Comparison of ENCODE assay signal across 9 cellular contexts in the genomic region with DNA sequence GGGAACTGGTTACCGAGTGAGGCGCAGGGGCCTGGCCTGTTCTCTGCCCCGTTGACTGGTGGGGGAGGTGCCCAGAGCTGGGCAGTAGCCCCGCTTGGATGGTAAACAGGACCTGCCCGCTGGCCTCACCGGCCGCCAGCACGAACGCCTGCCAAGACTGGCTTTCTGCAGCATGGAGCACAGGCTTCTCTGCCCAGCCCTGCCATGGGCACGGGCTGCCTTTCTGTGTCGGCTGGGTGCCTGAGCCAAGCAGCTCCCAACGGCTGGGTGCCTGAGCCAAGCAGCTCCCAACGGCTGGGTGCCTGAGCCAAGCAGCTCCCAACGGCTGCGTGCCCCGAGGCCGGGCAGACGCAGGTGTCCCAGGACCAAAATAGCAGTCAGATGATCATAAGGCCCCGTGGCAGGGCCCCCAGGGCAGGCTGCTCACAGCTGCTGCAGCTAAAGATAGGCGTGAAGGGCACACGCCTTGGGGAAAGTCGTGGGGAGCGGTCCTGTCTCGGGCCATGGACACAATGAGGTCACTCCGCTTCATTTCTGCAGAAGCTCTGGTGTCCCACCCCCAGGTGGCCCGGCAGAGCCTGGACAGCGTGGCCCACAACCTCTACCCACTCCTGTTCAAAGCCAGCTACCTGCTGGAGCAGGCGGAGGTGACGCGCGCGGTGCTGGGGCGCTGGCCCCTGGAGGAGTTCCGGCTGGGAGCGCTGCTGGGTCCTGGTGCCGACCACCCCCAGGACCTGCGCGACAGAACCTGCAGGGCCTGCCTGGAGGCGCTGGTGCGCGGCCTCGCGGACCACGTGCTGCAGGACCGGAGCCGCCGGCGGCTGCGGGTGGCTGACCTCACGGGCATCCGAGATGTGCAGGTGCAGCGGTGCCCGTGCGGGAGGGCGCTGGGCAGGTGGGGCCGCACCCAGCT. TPM values are rescaled to one million over a fixed set of nuclear protein-coding genes. Genes with fewer than 3 reads are reported as not detected.
A peak's percentile ranks its signal among the peaks of the same experiment; 100 is the strongest.
DNase-seq lines count a peak whose midpoint lies in the region; ATAC-seq and TF ChIP-seq lines count a peak whose summit lies in the region.
"Had no signal": no experiment of that assay in that cellular context is flagged by ENCODE, and none has a peak within 500 bp of the region (broad histone marks: within the 10 kb centered on the region; RNA-seq: fewer than 3 reads in every experiment).

TSS of gene LRRC14B (plus strand) at position 460 of the 913 bp plus-strand sequence. CDS start at position 504, 44 bp downstream.

- no peak within 1 kb of the TSS for H3K4me3 ChIP-seq in SJCRH30

- ATAC-seq in GM21529 (IDR thresholded peaks at IDR 0.05; ENCODE audit: unreplicated experiment) = peak; percentile 41
- no peak for ATAC-seq in WTC11
- ATAC-seq in HG03520 (IDR thresholded peaks at IDR 0.05; ENCODE audit: unreplicated experiment) = no peak

- H3K4me1 ChIP-seq in SJCRH30 = peaks cover 20% of the 10 kb centered on the region

- H3K27ac Mint-ChIP-seq in Calu3 (ENCODE audit: unreplicated experiment) (no peak within 1 kb of the TSS), WTC11 (no peak within 1 kb of the TSS)
- no peak within 1 kb of the TSS for H3K27ac Mint-ChIP-seq in activated T-helper 1 cell treated with anti-CD3 and anti-CD28 coated beads, Interleukin-12 subunit alpha, Interleukin-12 subunit beta, Interleukin-2, Interleukin-4 antibody, amounts not matched to agents 30 ng/mL and 10 ng/mL and 1 ng/mL, durations not matched to agents 14 hours and 24 hours and 36 hours

- H3K4me3 Mint-ChIP-seq in Calu3 (ENCODE audit: low read depth, unreplicated experiment) (peak within 1 kb of the TSS; percentile 18), WTC11 (no peak within 1 kb of the TSS)
- H3K4me3 Mint-ChIP-seq in activated T-helper 1 cell treated with anti-CD3 and anti-CD28 coated beads, Interleukin-12 subunit alpha, Interleukin-12 subunit beta, Interleukin-2, Interleukin-4 antibody, amounts not matched to agents 30 ng/mL and 10 ng/mL and 1 ng/mL, durations not matched to agents 14 hours and 24 hours and 36 hours = no peak within 1 kb of the TSS
- H3K4me3 Mint-ChIP-seq: activated T-cell treated with anti-CD3 and anti-CD28 coated beads, Interleukin-2, amount 50 U/mL, for 4 hours had no signal

- intact Hi-C loops in Calu3 (cut with micrococcal nuclease; ENCODE audit: unreplicated experiment) = no loop called here
- intact Hi-C loops in activated T-helper 1 cell treated with anti-CD3 and anti-CD28 coated beads, Interleukin-12 subunit alpha, Interleukin-12 subunit beta, Interleukin-2, Interleukin-4 antibody, amounts not matched to agents 30 ng/mL and 10 ng/mL and 1 ng/mL, durations not matched to agents 14 hours and 24 hours and 36 hours (cut with micrococcal nuclease) = no loop called here

- no peaks in the 10 kb centered on the region for H3K9me3 ChIP-seq in SJCRH30 (replicated peaks)

- no TSS peak for BruUV-seq in Calu3 (replicated peaks; lab: Mats Ljungman, UMichigan)

- H3K36me3 Mint-ChIP-seq in Calu3 (ENCODE audit: insufficient read depth, unreplicated experiment) = no peaks in the 10 kb centered on the region
- H3K36me3 Mint-ChIP-seq in WTC11 = no peaks in the 10 kb centered on the region
- no peaks in the 10 kb centered on the region for H3K36me3 Mint-ChIP-seq in activated T-helper 1 cell treated with anti-CD3 and anti-CD28 coated beads, Interleukin-12 subunit alpha, Interleukin-12 subunit beta, Interleukin-2, Interleukin-4 antibody, amounts not matched to agents 30 ng/mL and 10 ng/mL and 1 ng/mL, durations not matched to agents 14 hours and 24 hours and 36 hours (ENCODE audit: low read depth)

- CTCF ChIA-PET in Calu3 (lab: Charles Lee) = no interaction called here
- CTCF ChIA-PET in WTC11 (lab: Charles Lee) = interaction anchor here (0.8 to 1.2 kb wide), 3 partner anchors 9 to 137 kb away, joined by 3 read pairs; no protein-coding TSS in a partner anchor

- DNase-seq in Calu3 (peak; percentile 21), SJCRH30 (peak; percentile 60 to 69), midbrain (lab: John Stamatoyannopoulos, UW) (peak; percentile 56), WTC11 (ENCODE audit: low spot score) (no peak), CD1c-positive myeloid dendritic cell (ENCODE audit: extremely low spot score) (no peak)
- DNase-seq in activated T-helper 1 cell treated with anti-CD3 and anti-CD28 coated beads, Interleukin-12 subunit alpha, Interleukin-12 subunit beta, Interleukin-2, Interleukin-4 antibody, amounts not matched to agents 30 ng/mL and 10 ng/mL and 1 ng/mL, durations not matched to agents 14 hours and 24 hours and 36 hours (ENCODE audit: low spot score) = no peak
- DNase-seq: activated T-cell treated with anti-CD3 and anti-CD28 coated beads, Interleukin-2, amount 50 U/mL, for 4 hours had no signal

- no peak within 1 kb of the TSS for H3K27ac ChIP-seq in SJCRH30

- H3K9me3 Mint-ChIP-seq in Calu3 (ENCODE audit: low read depth, unreplicated experiment) (no peaks in the 10 kb centered on the region), WTC11 (no peaks in the 10 kb centered on the region)
- no peaks in the 10 kb centered on the region for H3K9me3 Mint-ChIP-seq in activated T-helper 1 cell treated with anti-CD3 and anti-CD28 coated beads, Interleukin-12 subunit alpha, Interleukin-12 subunit beta, Interleukin-2, Interleukin-4 antibody, amounts not matched to agents 30 ng/mL and 10 ng/mL and 1 ng/mL, durations not matched to agents 14 hours and 24 hours and 36 hours
- H3K9me3 Mint-ChIP-seq: activated T-cell treated with anti-CD3 and anti-CD28 coated beads, Interleukin-2, amount 50 U/mL, for 4 hours had no signal

- H3K36me3 ChIP-seq in SJCRH30 = no peaks in the 10 kb centered on the region

- H3K4me1 Mint-ChIP-seq in Calu3 (ENCODE audit: low read depth, unreplicated experiment) (peaks cover 9% of the 10 kb centered on the region), WTC11 (peaks cover 8% of the 10 kb centered on the region)
- peaks cover 5% of the 10 kb centered on the region for H3K4me1 Mint-ChIP-seq in activated T-helper 1 cell treated with anti-CD3 and anti-CD28 coated beads, Interleukin-12 subunit alpha, Interleukin-12 subunit beta, Interleukin-2, Interleukin-4 antibody, amounts not matched to agents 30 ng/mL and 10 ng/mL and 1 ng/mL, durations not matched to agents 14 hours and 24 hours and 36 hours (ENCODE audit: low read depth)

- no peak for TF ChIP-seq CTCF in Calu3 (IDR thresholded peaks at IDR 0.05; ENCODE audit: unreplicated experiment)
- no peak for TF ChIP-seq CTCF in WTC11 (IDR thresholded peaks at IDR 0.05)

- no peaks in the 10 kb centered on the region for H3K27me3 ChIP-seq in SJCRH30

- H3K27me3 Mint-ChIP-seq in Calu3 (ENCODE audit: unreplicated experiment) (peaks cover 17% of the 10 kb centered on the region), WTC11 (ENCODE audit: low read depth) (no peaks in the 10 kb centered on the region; the same call in 1 of the 2 replicates)
- peaks cover 2% of the 10 kb centered on the region for H3K27me3 Mint-ChIP-seq in activated T-helper 1 cell treated with anti-CD3 and anti-CD28 coated beads, Interleukin-12 subunit alpha, Interleukin-12 subunit beta, Interleukin-2, Interleukin-4 antibody, amounts not matched to agents 30 ng/mL and 10 ng/mL and 1 ng/mL, durations not matched to agents 14 hours and 24 hours and 36 hours (ENCODE audit: insufficient read depth)

- POLR2A ChIA-PET in WTC11 (lab: Charles Lee) = no interaction called here

TF ChIP-seq in WTC11, 78 proteins besides CTCF, POLR2A, EP300 and RAD21 (continues in another document):
- TF ChIP-seq JUN (CRISPR knock-in tag; IDR thresholded peaks at IDR 0.05) (no peak), ZSCAN18 (CRISPR knock-in tag; IDR thresholded peaks at IDR 0.05) (no peak), FOXJ3 (CRISPR knock-in tag; IDR thresholded peaks at IDR 0.05; ENCODE audit: borderline replicate concordance) (no peak), ZNF232 (CRISPR knock-in tag; IDR thresholded peaks at IDR 0.05) (no peak), ELF4 (CRISPR knock-in tag; IDR thresholded peaks at IDR 0.05; ENCODE audit: low read depth) (no peak), ZNF396 (CRISPR knock-in tag; IDR thresholded peaks at IDR 0.05; ENCODE audit: borderline replicate concordance) (no peak), GRHL2 (CRISPR knock-in tag; IDR thresholded peaks at IDR 0.05; ENCODE audit: insufficient replicate concordance, severe bottlenecking) (no peak), ZNF416 (CRISPR knock-in tag; IDR thresholded peaks at IDR 0.05) (no peak), NFE2L1 (CRISPR knock-in tag; IDR thresholded peaks at IDR 0.05) (no peak), GABPB1 (CRISPR knock-in tag; IDR thresholded peaks at IDR 0.05) (no peak)
- TF ChIP-seq, protein P1, sequence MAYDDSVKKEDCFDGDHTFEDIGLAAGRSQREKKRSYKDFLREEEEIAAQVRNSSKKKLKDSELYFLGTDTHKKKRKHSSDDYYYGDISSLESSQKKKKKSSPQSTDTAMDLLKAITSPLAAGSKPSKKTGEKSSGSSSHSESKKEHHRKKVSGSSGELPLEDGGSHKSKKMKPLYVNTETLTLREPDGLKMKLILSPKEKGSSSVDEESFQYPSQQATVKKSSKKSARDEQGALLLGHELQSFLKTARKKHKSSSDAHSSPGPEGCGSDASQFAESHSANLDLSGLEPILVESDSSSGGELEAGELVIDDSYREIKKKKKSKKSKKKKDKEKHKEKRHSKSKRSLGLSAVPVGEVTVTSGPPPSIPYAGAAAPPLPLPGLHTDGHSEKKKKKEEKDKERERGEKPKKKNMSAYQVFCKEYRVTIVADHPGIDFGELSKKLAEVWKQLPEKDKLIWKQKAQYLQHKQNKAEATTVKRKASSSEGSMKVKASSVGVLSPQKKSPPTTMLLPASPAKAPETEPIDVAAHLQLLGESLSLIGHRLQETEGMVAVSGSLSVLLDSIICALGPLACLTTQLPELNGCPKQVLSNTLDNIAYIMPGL (CRISPR knock-in tag; IDR thresholded peaks at IDR 0.05) = no peak

RNA-seq across cellular contexts. Expression of gene LRRC14B, which starts in this region (rescaled TPM):
- total RNA-seq in Calu3 (2022) (not detected in 2 replicates), WTC11 (2021) (0.11 TPM in 1 of 3 replicates, not detected in the others)
- total RNA-seq in SJCRH30 (2014; rRNA removed; shearing (Covaris generic)) = not detected in 2 replicates
- not detected in 2 replicates for total RNA-seq in activated T-helper 1 cell treated with anti-CD3 and anti-CD28 coated beads, Interleukin-12 subunit alpha, Interleukin-12 subunit beta, Interleukin-2, Interleukin-4 antibody, amounts not matched to agents 30 ng/mL and 10 ng/mL and 1 ng/mL, durations not matched to agents 14 hours and 24 hours and 36 hours

Comparison
In these comparisons a context has a peak if more than half of its experiments do, and no peak if none do; other contexts are left out.
1. Peak in DNase-seq in Calu3; RNA of the gene not detected or under 1 TPM.
2. Peak in DNase-seq in SJCRH30; RNA of the gene not detected or under 1 TPM.